7 cellular contexts compared by ENCODE assay signal in the genomic region with DNA sequence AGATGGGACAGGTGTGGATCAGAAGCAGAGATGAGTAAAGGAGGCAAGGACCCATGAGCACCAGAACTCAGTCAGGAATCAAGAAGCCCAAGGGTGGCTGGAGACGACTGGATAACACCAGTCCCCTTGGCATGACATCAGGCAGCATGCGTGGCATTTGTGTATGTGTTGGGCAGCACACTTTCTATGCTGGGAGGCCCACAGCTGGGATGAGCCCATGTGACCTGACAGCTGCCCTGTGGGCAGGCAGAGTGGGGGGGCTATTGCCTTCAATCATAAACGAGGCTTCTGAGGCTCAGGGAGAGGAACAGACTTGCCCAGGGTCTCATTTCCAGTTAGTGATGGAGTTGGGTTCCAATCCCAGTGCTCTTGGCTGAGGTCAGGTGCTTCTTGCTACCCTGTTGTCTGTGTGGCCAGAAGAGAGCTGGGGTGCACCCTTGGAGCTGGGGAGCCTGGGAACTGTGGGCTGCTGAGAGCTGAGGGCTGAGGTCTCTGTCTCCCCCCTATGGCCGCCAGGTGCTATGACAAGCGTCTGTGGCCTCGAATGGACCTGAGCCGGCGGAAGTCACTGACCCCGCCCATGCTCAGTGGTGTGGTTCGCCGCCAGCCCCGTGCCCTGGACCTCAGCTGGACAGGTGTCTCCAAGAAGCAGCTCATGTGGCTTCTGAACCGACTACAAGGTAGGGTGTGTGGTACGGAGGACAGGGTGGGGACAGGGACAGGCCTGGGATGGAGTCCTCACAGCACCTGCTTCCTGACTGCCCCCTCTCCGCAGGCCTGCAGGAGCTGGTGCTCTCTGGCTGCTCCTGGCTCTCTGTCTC. TPM values are rescaled to one million over a fixed set of nuclear protein-coding genes. Genes with fewer than 3 reads are reported as not detected.
DNase-seq lines count a peak whose midpoint lies in the region; TF ChIP-seq lines count a peak whose summit lies in the region.

No MANE protein-coding gene starts in this region.

- H3K36me3 ChIP-seq in MM.1S (replicated peaks; ENCODE audit: insufficient read depth, low read length): no peaks in the 10 kb centered on the region
- H3K36me3 ChIP-seq in iPS-20b (ENCODE audit: insufficient read depth, low read depth, low read length): peaks cover 57% of the 10 kb centered on the region

- no peak overlapping the region for H2BK120ac ChIP-seq in H9 (ENCODE audit: low read depth, low read length, poor library complexity, severe bottlenecking)

- no peaks in the 10 kb centered on the region for H3K79me2 ChIP-seq in H9 (ENCODE audit: insufficient read depth, low read length)
- H3K79me2 ChIP-seq in MM.1S (ENCODE audit: low read length): no peaks in the 10 kb centered on the region

- H3F3A ChIP-seq in MM.1S (ENCODE audit: insufficient read depth, low read length): peaks cover 8% of the 10 kb centered on the region; the same call in 1 of the 2 replicates

- no peak overlapping the region for H3K27ac ChIP-seq in H9 (ENCODE audit: insufficient read length, low read depth, low read length)
- no peak overlapping the region for H3K27ac ChIP-seq in MM.1S (ENCODE audit: low read length)
- H3K27ac ChIP-seq in iPS-20b (ENCODE audit: low read length): no peak overlapping the region

- H3K18ac ChIP-seq in H9 (ENCODE audit: insufficient read length, low read depth, low read length): no peak overlapping the region

- H2AK5ac ChIP-seq in H9 (ENCODE audit: insufficient read length, low read length): no peak overlapping the region

- no peak overlapping the region for H4K8ac ChIP-seq in H9 (replicated peaks; ENCODE audit: insufficient read length, low read depth, low read length)

- no peak overlapping the region for H3K14ac ChIP-seq in H9 (ENCODE audit: insufficient read depth, low read length)

- H3K4me3 ChIP-seq in MM.1S (ENCODE audit: low read length) (peak overlapping the region; percentile 45), iPS-20b (ENCODE audit: low read length) (0 out of 2 replicates have a peak overlapping the region, but pooled peaks have one; percentile 4)

- no peak overlapping the region for H3K4ac ChIP-seq in H9 (ENCODE audit: low read depth, low read length)

- H3K4me1 Mint-ChIP-seq in H9 (peaks cover 12 to 21% of the 10 kb centered on the region in 2 experiments), brain (peaks cover 14% of the 10 kb centered on the region)

- H3K23ac ChIP-seq in H9 (ENCODE audit: insufficient read length, low read depth, low read length): no peak overlapping the region

- H3K27me3 Mint-ChIP-seq in H9 (ENCODE audit: low read depth): no peaks in the 10 kb centered on the region
- peaks cover 3% of the 10 kb centered on the region for H3K27me3 Mint-ChIP-seq in brain

- H2BK15ac ChIP-seq in H9 (ENCODE audit: low read depth, low read length): no peak overlapping the region

- peak; percentile 99 for TF ChIP-seq CTCF in GM12872 (IDR thresholded peaks at IDR 0.05; ENCODE audit: insufficient read depth, low read depth, low read length)
- TF ChIP-seq CTCF in H9 (conservative IDR thresholded peaks at IDR 0.05): peak; percentile 89
- peak; percentile 94 for TF ChIP-seq CTCF in MM.1S (IDR thresholded peaks at IDR 0.05; ENCODE audit: low read length)
- peak; percentile 61 to 78 for TF ChIP-seq CTCF in brain (conservative IDR thresholded peaks at IDR 0.05)

- H3K9me2 ChIP-seq in MM.1S (replicated peaks; ENCODE audit: insufficient read depth, low read length): no peaks in the 10 kb centered on the region

- H3K9me3 Mint-ChIP-seq in H9 (no peaks in the 10 kb centered on the region; a peak in 1 of 5 replicates), brain (no peaks in the 10 kb centered on the region)

- H3K23me2 ChIP-seq in H9 (ENCODE audit: insufficient read length, low read depth, low read length, poor library complexity, severe bottlenecking): no peaks in the 10 kb centered on the region

- H2BK20ac ChIP-seq in H9 (ENCODE audit: low read depth, low read length, poor library complexity, severe bottlenecking): no peak overlapping the region

- no peak overlapping the region for H3T11ph ChIP-seq in H9 (ENCODE audit: low read length)

- DNase-seq in H9: peak; percentile 90
- peak; percentile 79 for DNase-seq in MM.1S
- peak; percentile 26 for DNase-seq in T-helper 22 cell (ENCODE audit: low read depth)
- DNase-seq in stimulated activated CD4-positive, alpha-beta T cell treated with anti-CD3 and anti-CD28 coated beads, Interleukin-12 subunit alpha, Interleukin-12 subunit beta, amount 100 ng/mL, for 48 hours (ENCODE audit: low read depth in 2 of 3, low spot score in 1 of 3): peak in 2 of 3 donors; percentile 51 to 56

- H3K4me3 Mint-ChIP-seq in H9: no peak overlapping the region
- peak overlapping the region in 1 of 5 experiments; percentile 46 for H3K4me3 Mint-ChIP-seq in brain

- H4K20me1 ChIP-seq in H9 (ENCODE audit: control insufficient read depth, insufficient read depth, insufficient read length): no peaks in the 10 kb centered on the region
- no peaks in the 10 kb centered on the region for H4K20me1 ChIP-seq in MM.1S (ENCODE audit: insufficient read depth, low read length)

- peaks cover 36 to 69% (median 56%) of the 10 kb centered on the region in 3 experiments; a peak in 6 of 7 replicates for H3K36me3 Mint-ChIP-seq in H9 (ENCODE audit: insufficient read depth in 1 of 3, low read depth in 3 of 3)
- H3K36me3 Mint-ChIP-seq in brain: peaks cover 64% of the 10 kb centered on the region

- H2AFZ ChIP-seq in H9 (ENCODE audit: low read length) (no peak overlapping the region), MM.1S (ENCODE audit: low read length) (peak overlapping the region; percentile 72)

- peak overlapping the region in 1 of 3 experiments; percentile 91; a peak in 1 of 7 replicates for H3K27ac Mint-ChIP-seq in H9
- H3K27ac Mint-ChIP-seq in brain: peak overlapping the region; percentile 44 to 78 (median 63)

- H3K9me3 ChIP-seq in H9 (ENCODE audit: control insufficient read depth, low read depth, low read length): no peaks in the 10 kb centered on the region
- no peaks in the 10 kb centered on the region for H3K9me3 ChIP-seq in MM.1S (replicated peaks; ENCODE audit: insufficient read depth, low read length)
- H3K9me3 ChIP-seq in iPS-20b (ENCODE audit: insufficient read depth, low read depth, low read length): no peaks in the 10 kb centered on the region

- H3K4me2 ChIP-seq in H9 (ENCODE audit: insufficient read depth, insufficient read length, low read length) (no peak overlapping the region), MM.1S (ENCODE audit: low read depth, low read length) (peak overlapping the region; percentile 79)

- H2BK5ac ChIP-seq in H9 (ENCODE audit: insufficient read length, low read length): no peak overlapping the region

- H3K27me3 ChIP-seq in H9 (ENCODE audit: insufficient read depth, low read length) (no peaks in the 10 kb centered on the region), MM.1S (replicated peaks; ENCODE audit: insufficient read depth, low read length) (no peaks in the 10 kb centered on the region), iPS-20b (ENCODE audit: insufficient read depth, low read length) (no peaks in the 10 kb centered on the region)

- H3K9ac ChIP-seq in H9 (ENCODE audit: extremely low read depth, insufficient read length, low read length): no peak overlapping the region
- peak overlapping the region; percentile 24; the same call in 1 of the 2 replicates for H3K9ac ChIP-seq in MM.1S (ENCODE audit: low read length)
- no peak overlapping the region for H3K9ac ChIP-seq in iPS-20b (ENCODE audit: low read depth, low read length)

- no peaks in the 10 kb centered on the region for H3K79me1 ChIP-seq in H9 (ENCODE audit: insufficient read depth, low read depth, low read length, poor library complexity, severe bottlenecking)

- no peak overlapping the region for H4K5ac ChIP-seq in H9 (ENCODE audit: insufficient read length, low read depth, low read length)

- no CpG with 5 or more reads among the region's 15 CpGs for WGBS in H9 (ENCODE audit: extremely low coverage, insufficient read length, low lambda C conversion rate)

- H3K4me1 ChIP-seq in H9 (ENCODE audit: insufficient read depth, low read length): peaks cover 2% of the 10 kb centered on the region; the same call in 1 of the 2 replicates
- peaks cover 12% of the 10 kb centered on the region for H3K4me1 ChIP-seq in MM.1S (ENCODE audit: low read length)
- peaks cover 7% of the 10 kb centered on the region; the same call in 1 of the 2 replicates for H3K4me1 ChIP-seq in iPS-20b (ENCODE audit: insufficient read depth, low read length)

- no peak overlapping the region for H4K91ac ChIP-seq in H9 (ENCODE audit: insufficient read length, low read depth, low read length)

- no peak overlapping the region for H3K56ac ChIP-seq in H9 (ENCODE audit: insufficient read length, low read depth, low read length)

- no peak overlapping the region for H2BK12ac ChIP-seq in H9 (ENCODE audit: insufficient read length, low read depth, low read length)

RNA-seq across cellular contexts. Expression of gene ORAI3, which starts 7.1 kb away (rescaled TPM):
- 6.1 and 6.9 TPM in 2 replicates for total RNA-seq in H9 (2021)
- 6.4 TPM for polyA plus RNA-seq in brain (ENCODE audit: insufficient read depth, low read depth, low replicate concordance)

RNA-seq across cellular contexts. Expression of gene SETD1A, which starts 15.7 kb away (rescaled TPM):
- 36.9 and 37.0 TPM in 2 replicates for total RNA-seq in H9 (2021)
- polyA plus RNA-seq in brain (ENCODE audit: insufficient read depth, low read depth, low replicate concordance): 23.0 TPM

RNA-seq across cellular contexts. Expression of gene FBXL19, which starts 18.4 kb away (rescaled TPM):
- total RNA-seq in H9 (2021): 66.8 and 68.0 TPM in 2 replicates
- polyA plus RNA-seq in brain (ENCODE audit: insufficient read depth, low read depth, low replicate concordance): 24.3 TPM

RNA-seq across cellular contexts. Expression of gene HSD3B7, which starts 43.2 kb away (rescaled TPM):
- total RNA-seq in H9 (2021): 5.5 and 7.5 TPM in 2 replicates
- 7.4 TPM for polyA plus RNA-seq in brain (ENCODE audit: insufficient read depth, low read depth, low replicate concordance)

RNA-seq across cellular contexts. Expression of gene CTF1, which starts 45.4 kb away (rescaled TPM):
- total RNA-seq in H9 (2021): 0.72 TPM in 2 replicates
- polyA plus RNA-seq in brain (ENCODE audit: insufficient read depth, low read depth, low replicate concordance): 4.1 TPM

Comparison
In these comparisons a context has a peak if more than half of its experiments do, and no peak if none do; other contexts are left out.
1. DNase-seq: peak in every context shown above with its lines; median percentile 90 in H9; 79 in MM.1S; 54 in stimulated activated CD4-positive, alpha-beta T cell treated with anti-CD3 and anti-CD28 coated beads, Interleukin-12 subunit alpha, Interleukin-12 subunit beta, amount 100 ng/mL, for 48 hours; 26 in T-helper 22 cell.